28 cellular contexts compared by ENCODE assay signal in the genomic region with DNA sequence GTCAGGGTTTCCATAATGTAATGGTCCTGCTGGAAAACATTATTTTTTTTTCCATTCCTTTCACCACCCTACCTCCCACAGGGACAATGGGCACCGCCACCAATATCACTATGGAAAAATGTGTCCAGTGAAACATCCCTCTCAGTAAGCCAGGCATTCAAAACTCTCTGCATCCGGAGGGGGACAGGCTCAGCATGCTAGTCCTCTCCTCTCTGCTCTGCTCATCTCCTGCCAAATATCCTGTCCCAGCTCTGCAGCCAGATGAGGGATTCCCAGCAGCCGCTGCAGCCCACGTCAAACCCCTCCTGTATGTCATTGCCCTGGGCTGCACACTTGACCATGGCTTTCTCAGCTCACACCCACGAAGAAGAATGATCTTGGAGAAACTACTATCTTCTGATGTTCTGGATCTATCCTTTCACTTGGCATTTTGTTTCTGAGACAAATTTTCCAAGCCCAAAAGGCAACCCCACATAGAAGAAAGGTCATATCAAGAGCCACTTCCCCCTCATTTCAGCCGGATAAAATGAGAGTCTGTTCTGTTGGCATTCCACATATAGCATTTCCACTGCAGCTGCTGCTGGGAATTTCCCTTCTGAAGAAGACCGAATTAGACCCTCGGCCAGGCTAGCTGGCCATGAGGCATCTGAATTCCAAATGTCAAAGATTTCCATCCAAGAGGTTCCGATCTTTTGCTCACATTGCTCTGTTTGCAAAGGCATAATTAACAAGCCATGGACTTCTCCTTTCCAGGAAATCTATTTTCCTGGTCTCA.
"Had no signal": no experiment of that assay in that cellular context is flagged by ENCODE, and none has a peak within 500 bp of the region (broad histone marks: within the 10 kb centered on the region; RNA-seq: fewer than 3 reads in every experiment).

No MANE protein-coding gene starts in this region.

- H3K27me3 ChIP-seq: esophagus squamous epithelium, neural progenitor cell, stomach, suprapubic skin, transverse colon had no signal

- H3K9ac ChIP-seq: neural progenitor cell had no signal

- H3K36me3 ChIP-seq: esophagus squamous epithelium, neural progenitor cell, stomach, suprapubic skin, transverse colon had no signal

- H3K4me3 ChIP-seq: coronary artery, esophagus squamous epithelium, mucosa of descending colon, neural progenitor cell, skin epidermis, stomach, suprapubic skin, transverse colon had no signal

- DNase-seq: activated B cell treated with CpG ODN at 0.5 μM for 24 hours; activated CD4-positive, alpha-beta T cell treated with anti-CD3 and anti-CD28 coated beads for 4 hours; activated CD4-positive, alpha-beta T cell treated with anti-CD3 and anti-CD28 coated beads, Interleukin-2, amount 50 U/mL, for 48 hours; activated effector memory CD4-positive, alpha-beta T cell treated with Interleukin-2 at 50 U/mL for 16 hours; activated naive CD4-positive, alpha-beta T cell treated with anti-CD3 and anti-CD28 coated beads for 36 hours; activated naive CD8-positive, alpha-beta T cell treated with anti-CD3 and anti-CD28 coated beads, Interleukin-2, amount 10 ng/mL, durations not matched to agents 7 days and 5 days; activated T-cell treated with anti-CD3 and anti-CD28 coated beads, Interleukin-2, amount 50 U/mL, for 48 hours; amniotic stem cell; cerebellar nuclear complex; endodermal cell; esophagus squamous epithelium; foreskin fibroblast; hippocampal formation; kidney glomerular epithelial cell; left ventricle myocardium superior; mesendoderm; mucosa of descending colon; naive thymus-derived CD8-positive, alpha-beta T cell; stimulated activated CD4-positive, alpha-beta T cell treated with anti-CD3 and anti-CD28 coated beads, Interleukin-2, amount 100 ng/mL, for 24 hours; stomach; SW 1271; T-helper 17 cell; transverse colon had no signal

- H3K4me1 ChIP-seq: esophagus squamous epithelium, neural progenitor cell, stomach, suprapubic skin, transverse colon had no signal

- H3K27ac ChIP-seq: coronary artery, esophagus squamous epithelium, neural progenitor cell, stomach, suprapubic skin, transverse colon had no signal

- H3K4me2 ChIP-seq: neural progenitor cell had no signal

- ATAC-seq: left ventricle myocardium superior; mucosa of descending colon; naive thymus-derived CD8-positive, alpha-beta T cell; stimulated activated memory B cell treated with anti-CD40 and anti-IgM and Interleukin-4, amounts not matched to agents 10 μg/mL and 1 μg/mL and 100 μg/mL, for 72 hours; T-helper 17 cell had no signal

- H2AFZ ChIP-seq: neural progenitor cell had no signal

- H3K9me3 ChIP-seq: esophagus squamous epithelium, mucosa of descending colon, stomach, suprapubic skin, transverse colon had no signal
